Comparison of ENCODE assay signal across 10 cellular contexts in the genomic region with DNA sequence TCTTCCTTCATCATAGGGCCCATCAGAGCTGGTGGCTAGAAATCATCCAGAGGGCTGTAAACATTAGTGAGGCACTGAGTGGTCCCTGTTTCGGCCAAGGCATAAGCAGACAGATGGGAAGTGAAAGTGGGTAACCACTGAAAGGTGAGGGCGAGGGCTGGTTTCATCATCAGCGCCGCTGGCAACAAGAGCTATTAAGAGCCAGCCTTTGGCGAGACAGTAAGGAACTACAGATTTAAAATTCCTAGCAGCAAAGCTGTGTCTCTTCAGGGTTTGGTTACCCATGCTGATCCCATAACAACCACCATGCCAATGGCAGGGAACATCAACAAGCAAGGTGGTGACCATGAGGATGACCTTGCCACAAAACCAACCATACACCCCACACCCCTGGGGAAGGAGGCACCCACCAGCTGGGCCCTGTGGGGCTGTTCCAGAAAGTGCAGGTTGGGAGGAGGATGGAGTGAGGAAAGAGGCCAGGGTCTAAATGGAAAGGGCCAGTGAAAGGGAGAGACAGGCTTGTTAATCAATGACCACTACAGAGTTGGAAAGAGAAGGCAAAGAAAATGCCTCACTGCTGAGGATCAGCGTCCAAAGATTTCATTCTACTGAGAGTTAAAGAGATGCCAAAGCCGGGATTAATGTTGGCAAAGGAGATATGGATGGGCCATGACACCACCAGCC. TPM values are rescaled to one million over a fixed set of nuclear protein-coding genes. Genes with fewer than 3 reads are reported as not detected.
DNase-seq lines count a peak whose midpoint lies in the region; ATAC-seq and TF ChIP-seq lines count a peak whose summit lies in the region.
"Had no signal": no experiment of that assay in that cellular context is flagged by ENCODE, and none has a peak within 500 bp of the region (broad histone marks: within the 10 kb centered on the region; RNA-seq: fewer than 3 reads in every experiment).

No MANE protein-coding gene starts in this region.

- DNase-seq in T-helper 2 cell treated with Interferon-gamma antibody and Interleukin-4, amounts not matched to agents 5 μg/mL and 100 μg/mL, for 36 hours (ENCODE audit: low spot score), result peak; percentile 31
- DNase-seq in T-helper 2 cell (no peak), NB4 (ENCODE audit: low read depth) (peak; percentile 80), natural killer cell (no peak), mucosa of descending colon (no peak), heart right ventricle (no peak)

- no peaks in the 10 kb centered on the region for H3K27me3 ChIP-seq in heart right ventricle

- H3K4me1 ChIP-seq in mucosa of descending colon (ENCODE audit: low read depth) (no peaks in the 10 kb centered on the region), heart right ventricle (peaks cover 0 to 48% (median 3%) of the 10 kb centered on the region in 9 donors)

- no peak overlapping the region for H3K27ac ChIP-seq in heart right ventricle

- no peak overlapping the region for H3K4me3 Mint-ChIP-seq in T-helper 2 cell treated with Interferon-gamma antibody and Interleukin-4, amounts not matched to agents 5 μg/mL and 100 μg/mL, for 36 hours
- no peak overlapping the region for H3K4me3 Mint-ChIP-seq in natural killer cell
- H3K4me3 Mint-ChIP-seq: neural crest cell had no signal

- H3K4me3 ChIP-seq in NB4 (ENCODE audit: low read depth, low read length) (no peak overlapping the region), mucosa of descending colon (no peak overlapping the region), heart right ventricle (no peak overlapping the region)
- H3K4me3 ChIP-seq: A549 had no signal

- 86 to 89% methylated on average over 7 of the region's 7 CpGs for WGBS in heart right ventricle, 2 donors

- H3K27ac Mint-ChIP-seq in T-helper 2 cell treated with Interferon-gamma antibody and Interleukin-4, amounts not matched to agents 5 μg/mL and 100 μg/mL, for 36 hours, result no peak overlapping the region
- peak overlapping the region; percentile 96 for H3K27ac Mint-ChIP-seq in natural killer cell

- H3K36me3 Mint-ChIP-seq in T-helper 2 cell treated with Interferon-gamma antibody and Interleukin-4, amounts not matched to agents 5 μg/mL and 100 μg/mL, for 36 hours (ENCODE audit: low read depth), result no peaks in the 10 kb centered on the region
- no peaks in the 10 kb centered on the region for H3K36me3 Mint-ChIP-seq in natural killer cell

- intact Hi-C loops in natural killer cell (cut with micrococcal nuclease), result no loop called here
- intact Hi-C loops in mucosa of descending colon (cut with DNase I, micrococcal nuclease), result no loop called here
- intact Hi-C loops in heart right ventricle (cut with DNase I), result no loop called here

- H3K36me3 ChIP-seq in mucosa of descending colon (ENCODE audit: low read depth) (no peaks in the 10 kb centered on the region), heart right ventricle (no peaks in the 10 kb centered on the region)

- no peaks in the 10 kb centered on the region for H3K27me3 Mint-ChIP-seq in T-helper 2 cell treated with Interferon-gamma antibody and Interleukin-4, amounts not matched to agents 5 μg/mL and 100 μg/mL, for 36 hours (ENCODE audit: low read depth)
- no peaks in the 10 kb centered on the region for H3K27me3 Mint-ChIP-seq in natural killer cell (ENCODE audit: low read depth in 2 of 2)

- TF ChIP-seq CTCF in NB4 (IDR thresholded peaks at IDR 0.05; ENCODE audit: low read depth, low read length) (no peak), natural killer cell (IDR thresholded peaks at IDR 0.05) (no peak), mucosa of descending colon (IDR thresholded peaks at IDR 0.05) (no peak), heart right ventricle (IDR thresholded peaks at IDR 0.05) (no peak)

- H3K9me3 Mint-ChIP-seq in T-helper 2 cell treated with Interferon-gamma antibody and Interleukin-4, amounts not matched to agents 5 μg/mL and 100 μg/mL, for 36 hours, result no peaks in the 10 kb centered on the region
- H3K9me3 Mint-ChIP-seq in natural killer cell, result no peaks in the 10 kb centered on the region
- H3K9me3 Mint-ChIP-seq: neural crest cell had no signal

- H3K9me3 ChIP-seq in mucosa of descending colon, result no peaks in the 10 kb centered on the region
- no peaks in the 10 kb centered on the region for H3K9me3 ChIP-seq in heart right ventricle
- H3K9me3 ChIP-seq: A549 had no signal

- H3K4me1 Mint-ChIP-seq in T-helper 2 cell treated with Interferon-gamma antibody and Interleukin-4, amounts not matched to agents 5 μg/mL and 100 μg/mL, for 36 hours (ENCODE audit: low read depth), result peaks cover 60% of the 10 kb centered on the region
- peaks cover 72 to 74% of the 10 kb centered on the region in 2 donors for H3K4me1 Mint-ChIP-seq in natural killer cell

- TF ChIP-seq POLR2A in NB4 (IDR thresholded peaks at IDR 0.05; ENCODE audit: extremely low read depth, insufficient read length), result no peak

- ATAC-seq in HG02642 (IDR thresholded peaks at IDR 0.05; ENCODE audit: poor library complexity, unreplicated experiment), result peak; percentile 91
- ATAC-seq in natural killer cell, result no peak
- ATAC-seq in mucosa of descending colon, result no peak
- no peak for ATAC-seq in heart right ventricle
- no peak for ATAC-seq in GM21360 (IDR thresholded peaks at IDR 0.05; ENCODE audit: unreplicated experiment)
- ATAC-seq: A549 had no signal

RNA-seq across cellular contexts. Expression of a gene that starts 9.0 kb away (rescaled TPM):
- 100 to 1,000 TPM; 193 to 241 (median 233) TPM for total RNA-seq in natural killer cell
- 100 to 1,000 TPM in 1 of 3 donors, 10 to 100 TPM in 2; 64.3 to 128 (median 80.6) TPM for total RNA-seq in mucosa of descending colon
- total RNA-seq in heart right ventricle, result 10 to 100 TPM; 10.8 to 21.3 (median 13.2) TPM
- 10 to 100 TPM in 1 of 2 donors, 1 to 10 TPM in 1; 9.9 to 14.3 TPM for polyA plus RNA-seq in heart right ventricle

RNA-seq across cellular contexts. Expression of a gene that starts 52.3 kb away (rescaled TPM):
- total RNA-seq in natural killer cell, result 10 to 100 TPM; 21.9 to 24.1 (median 22.4) TPM
- total RNA-seq in mucosa of descending colon, result 10 to 100 TPM; 20.9 to 28.8 (median 26.1) TPM
- 10 to 100 TPM; 20.8 to 30.3 (median 25.0) TPM for total RNA-seq in heart right ventricle
- 10 to 100 TPM; 15.0 to 36.2 TPM for polyA plus RNA-seq in heart right ventricle

Comparison
In these comparisons a context has a peak if more than half of its experiments do, and no peak if none do; other contexts are left out.
1. DNase-seq: peak in T-helper 2 cell treated with Interferon-gamma antibody and Interleukin-4, amounts not matched to agents 5 μg/mL and 100 μg/mL, for 36 hours (single experiment) and NB4 (single experiment); none in T-helper 2 cell (0 of 5), natural killer cell (single experiment), mucosa of descending colon (0 of 3) and heart right ventricle (0 of 2).